ENCODE assay signal across 8 cellular contexts in the genomic region with DNA sequence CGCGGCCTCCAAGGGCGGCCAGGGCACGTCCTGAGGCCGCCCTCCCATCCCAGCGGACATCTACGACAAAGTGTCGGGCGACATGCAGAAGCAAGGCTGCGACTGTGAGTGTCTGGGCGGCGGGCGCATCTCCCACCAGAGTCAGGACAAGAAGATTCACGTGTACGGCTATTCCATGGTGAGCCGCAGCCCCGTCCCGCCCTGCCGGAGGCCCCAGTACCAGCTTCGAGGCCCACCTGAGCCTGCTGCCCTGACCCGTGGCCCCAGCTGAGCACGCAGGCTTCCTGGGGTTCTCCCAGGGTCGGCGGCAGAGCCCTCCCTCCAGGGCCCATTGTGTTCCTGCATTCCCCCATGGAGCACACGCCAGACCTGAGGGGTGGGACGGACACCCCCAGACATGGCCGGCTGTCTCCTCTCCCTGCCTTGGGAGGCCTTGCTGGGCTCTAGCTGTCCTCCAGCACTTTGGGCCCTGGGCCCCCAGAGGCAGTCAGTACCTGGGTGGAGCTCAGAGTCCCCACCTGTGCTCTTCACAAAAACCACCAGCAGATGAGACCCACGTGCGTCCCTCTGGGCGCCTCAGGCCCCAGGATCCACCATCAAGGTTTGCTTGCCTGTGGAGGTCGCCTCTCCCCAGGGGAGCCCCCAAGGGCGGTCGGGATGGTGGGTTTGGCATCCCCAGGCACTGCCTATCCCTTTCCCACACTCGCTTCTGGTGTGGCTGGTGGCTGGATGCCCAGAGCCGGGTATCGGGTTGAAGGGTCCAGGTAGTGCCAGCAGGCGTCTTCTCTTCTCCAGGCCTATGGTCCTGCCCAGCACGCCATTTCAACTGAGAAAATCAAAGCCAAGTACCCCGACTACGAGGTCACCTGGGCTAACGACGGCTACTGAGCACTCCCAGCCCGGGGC. TPM values are rescaled to one million over a fixed set of nuclear protein-coding genes. Genes with fewer than 3 reads are reported as not detected.
DNase-seq lines count a peak whose midpoint lies in the region; ATAC-seq and TF ChIP-seq lines count a peak whose summit lies in the region.

No MANE protein-coding gene starts in this region.

- H3K14ac ChIP-seq in mesenchymal stem cell (ENCODE audit: low read length in 2 of 2), result peak overlapping the region in 1 of 2 experiments; percentile 30

- no peak overlapping the region for H3K23ac ChIP-seq in mesenchymal stem cell (ENCODE audit: low read length in 2 of 2)

- peak overlapping the region; percentile 94 for H3K4me2 ChIP-seq in mesenchymal stem cell (ENCODE audit: low read length, poor library complexity, severe bottlenecking)

- no peak overlapping the region for H2BK120ac ChIP-seq in mesenchymal stem cell (ENCODE audit: low read depth, low read length)

- WGBS in mesenchymal stem cell, result 69% methylated on average over 43 of the region's 43 CpGs

- H3K27ac ChIP-seq in breast epithelium (peak overlapping the region; percentile 78 to 95), mesenchymal stem cell (ENCODE audit: low read length, poor library complexity, severe bottlenecking) (peak overlapping the region; percentile 26), upper lobe of right lung (peak overlapping the region; percentile 87)

- no peaks in the 10 kb centered on the region for H3K36me3 ChIP-seq in breast epithelium
- peaks cover 0 to 68% of the 10 kb centered on the region in 2 experiments for H3K36me3 ChIP-seq in mesenchymal stem cell (ENCODE audit: control insufficient read depth in 1 of 2, insufficient read depth in 2 of 2, low read depth in 1 of 2, low read length in 2 of 2)
- H3K36me3 ChIP-seq in upper lobe of right lung, result no peaks in the 10 kb centered on the region

- H3K18ac ChIP-seq in mesenchymal stem cell (ENCODE audit: low read depth in 1 of 2, low read length in 2 of 2), result peak overlapping the region; percentile 90 to 91

- intact Hi-C loops in activated naive CD4-positive, alpha-beta T cell treated with anti-CD3 and anti-CD28 coated beads for 36 hours (cut with micrococcal nuclease), result loop anchor here (1.0 to 2.0 kb wide), 7 partner anchors 16 to 367 kb away; partner anchors contain the start of genes EDF1, RABL6, SEC16A and TMEM141
- intact Hi-C loops in breast epithelium (cut with DNase I; ENCODE audit: low total_unique reads) (no loop called here), upper lobe of right lung (cut with DNase I) (no loop called here)

- peaks cover 13% of the 10 kb centered on the region for H3K4me1 Mint-ChIP-seq in activated naive CD4-positive, alpha-beta T cell treated with anti-CD3 and anti-CD28 coated beads for 36 hours (ENCODE audit: low read depth)

- peak overlapping the region; percentile 93 for H3K4me3 Mint-ChIP-seq in activated naive CD4-positive, alpha-beta T cell treated with anti-CD3 and anti-CD28 coated beads for 36 hours

- H3K36me3 Mint-ChIP-seq in activated naive CD4-positive, alpha-beta T cell treated with anti-CD3 and anti-CD28 coated beads for 36 hours (ENCODE audit: low read depth), result peaks cover 2% of the 10 kb centered on the region

- peak overlapping the region; percentile 74 for H3K27ac Mint-ChIP-seq in activated naive CD4-positive, alpha-beta T cell treated with anti-CD3 and anti-CD28 coated beads for 36 hours

- H3K9me3 ChIP-seq in breast epithelium (no peaks in the 10 kb centered on the region), mesenchymal stem cell (ENCODE audit: control insufficient read depth, low read length) (no peaks in the 10 kb centered on the region), upper lobe of right lung (no peaks in the 10 kb centered on the region)

- no peak for TF ChIP-seq POLR2A in breast epithelium (IDR thresholded peaks at IDR 0.05)

- H4K8ac ChIP-seq in mesenchymal stem cell (ENCODE audit: low read length), result peak overlapping the region; percentile 42

- ATAC-seq in upper lobe of right lung, result no peak

- peaks cover 9 to 21% of the 10 kb centered on the region in 2 donors for H3K27me3 ChIP-seq in breast epithelium
- H3K27me3 ChIP-seq in mesenchymal stem cell (ENCODE audit: control insufficient read depth in 1 of 2, insufficient read depth in 1 of 2, low read length in 2 of 2), result peaks cover 0 to 16% of the 10 kb centered on the region in 2 experiments
- peaks cover 19% of the 10 kb centered on the region for H3K27me3 ChIP-seq in upper lobe of right lung

- H3K27me3 Mint-ChIP-seq in activated naive CD4-positive, alpha-beta T cell treated with anti-CD3 and anti-CD28 coated beads for 36 hours (ENCODE audit: low read depth), result peaks cover 17% of the 10 kb centered on the region

- peak overlapping the region; percentile 85 for H2BK5ac ChIP-seq in mesenchymal stem cell (ENCODE audit: low read depth, low read length, poor library complexity, severe bottlenecking)

- peak overlapping the region; percentile 66 for H4K91ac ChIP-seq in mesenchymal stem cell (ENCODE audit: low read length)

- peaks cover 26% of the 10 kb centered on the region for H3K79me1 ChIP-seq in mesenchymal stem cell (replicated peaks; ENCODE audit: low read length, poor library complexity, severe bottlenecking)

- CTCF ChIA-PET in activated naive CD4-positive, alpha-beta T cell treated with anti-CD3 and anti-CD28 coated beads for 36 hours (lab: Charles Lee), result no interaction called here

- peak overlapping the region; percentile 12 to 86 for H3K4ac ChIP-seq in mesenchymal stem cell (ENCODE audit: low read depth in 1 of 2, low read length in 2 of 2)

- H2BK15ac ChIP-seq in mesenchymal stem cell (ENCODE audit: low read depth, poor library complexity, severe bottlenecking), result no peak overlapping the region

- peak overlapping the region in 1 of 2 experiments; percentile 55 for H2BK12ac ChIP-seq in mesenchymal stem cell (ENCODE audit: low read length in 2 of 2)

- no peak overlapping the region for H2AFZ ChIP-seq in mesenchymal stem cell (ENCODE audit: low read depth, low read length)

- peak overlapping the region; percentile 70 to 91 (median 78) for H3K4me3 ChIP-seq in breast epithelium
- H3K4me3 ChIP-seq in mesenchymal stem cell (ENCODE audit: insufficient read depth in 1 of 2, low read depth in 1 of 2, low read length in 2 of 2), result peak overlapping the region; percentile 88 to 96
- peak overlapping the region; percentile 89 for H3K4me3 ChIP-seq in upper lobe of right lung

- H3K4me1 ChIP-seq in breast epithelium (peaks cover 9 to 21% of the 10 kb centered on the region in 2 donors), mesenchymal stem cell (ENCODE audit: control insufficient read depth, insufficient read depth, low read depth, low read length) (peaks cover 53% of the 10 kb centered on the region), upper lobe of right lung (peaks cover 17% of the 10 kb centered on the region)

- DNase-seq in activated naive CD4-positive, alpha-beta T cell treated with anti-CD3 and anti-CD28 coated beads for 36 hours, result no peak
- DNase-seq in activated naive CD4-positive, alpha-beta T cell treated with Interleukin-2 at 50 U/mL for 16 hours, result no peak
- DNase-seq in breast epithelium (ENCODE audit: low spot score in 2 of 2) (no peak), mesenchymal stem cell (no peak), upper lobe of right lung (no peak), NCI-H2171 treated with DMSO at 0.1 percent for 48 hours (lab: John Stamatoyannopoulos, UW) (no peak), nucleus accumbens (lab: John Stamatoyannopoulos, UW) (no peak), mucosa of gallbladder (ENCODE audit: low spot score) (no peak)

- H2AK5ac ChIP-seq in mesenchymal stem cell (ENCODE audit: low read length, severe bottlenecking), result peak overlapping the region; percentile 29

- TF ChIP-seq CTCF in breast epithelium (IDR thresholded peaks at IDR 0.05) (no peak), upper lobe of right lung (IDR thresholded peaks at IDR 0.05) (no peak)

- peak overlapping the region; percentile 87 for H3K9ac ChIP-seq in mesenchymal stem cell (ENCODE audit: low read length)

- H3K9me3 Mint-ChIP-seq in activated naive CD4-positive, alpha-beta T cell treated with anti-CD3 and anti-CD28 coated beads for 36 hours, result no peaks in the 10 kb centered on the region

RNA-seq across cellular contexts. Expression of gene PHPT1, which starts 1.0 kb away (rescaled TPM):
- total RNA-seq in activated naive CD4-positive, alpha-beta T cell treated with anti-CD3 and anti-CD28 coated beads for 36 hours, result 100 to 1,000 TPM; 110 to 116 TPM
- total RNA-seq in breast epithelium (10 to 100 TPM; 43.2 to 70.8 (median 52.5) TPM), upper lobe of right lung (82.1 TPM), mucosa of gallbladder (150 TPM)
- 179 TPM for polyA plus RNA-seq in mesenchymal stem cell (2013, experiment 1 of 2)
- 179 TPM for polyA plus RNA-seq in mesenchymal stem cell (2013, experiment 2 of 2)

RNA-seq across cellular contexts. Expression of gene MAMDC4, which starts 1.9 kb away (rescaled TPM):
- total RNA-seq in activated naive CD4-positive, alpha-beta T cell treated with anti-CD3 and anti-CD28 coated beads for 36 hours, result 10 to 100 TPM; 15.9 to 16.1 TPM
- total RNA-seq in breast epithelium, result 1 to 10 TPM in 2 of 3 donors, under 1 TPM in 1; 0.64 to 5.6 (median 3.4) TPM
- 1.6 TPM for polyA plus RNA-seq in mesenchymal stem cell (2013, experiment 1 of 2)
- 2.1 TPM for polyA plus RNA-seq in mesenchymal stem cell (2013, experiment 2 of 2)
- 12.9 TPM for total RNA-seq in upper lobe of right lung
- total RNA-seq in mucosa of gallbladder, result 38.6 TPM

RNA-seq across cellular contexts. Expression of gene AJM1, which starts 7.9 kb away (rescaled TPM):
- total RNA-seq in activated naive CD4-positive, alpha-beta T cell treated with anti-CD3 and anti-CD28 coated beads for 36 hours, result 1 to 10 TPM; 1.7 to 2.0 TPM
- total RNA-seq in breast epithelium, result 1 to 10 TPM; 1.0 to 2.3 (median 1.1) TPM
- polyA plus RNA-seq in mesenchymal stem cell (2013, experiment 1 of 2), result 2.3 TPM
- polyA plus RNA-seq in mesenchymal stem cell (2013, experiment 2 of 2), result 2.4 TPM
- 2.7 TPM for total RNA-seq in upper lobe of right lung
- total RNA-seq in mucosa of gallbladder, result 19.4 TPM

RNA-seq across cellular contexts. Expression of gene EDF1, which starts 15.9 kb away (rescaled TPM):
- 100 to 1,000 TPM; 259 to 288 TPM for total RNA-seq in activated naive CD4-positive, alpha-beta T cell treated with anti-CD3 and anti-CD28 coated beads for 36 hours
- total RNA-seq in breast epithelium (100 to 1,000 TPM; 334 to 365 (median 365) TPM), upper lobe of right lung (250 TPM), mucosa of gallbladder (342 TPM)
- 391 TPM for polyA plus RNA-seq in mesenchymal stem cell (2013, experiment 1 of 2)
- 389 TPM for polyA plus RNA-seq in mesenchymal stem cell (2013, experiment 2 of 2)

RNA-seq across cellular contexts. Expression of gene TRAF2, which starts 36.1 kb away (rescaled TPM):
- 10 to 100 TPM; 39.7 to 41.8 TPM for total RNA-seq in activated naive CD4-positive, alpha-beta T cell treated with anti-CD3 and anti-CD28 coated beads for 36 hours
- 1 to 10 TPM; 3.4 to 8.9 (median 8.5) TPM for total RNA-seq in breast epithelium
- 5.3 TPM for polyA plus RNA-seq in mesenchymal stem cell (2013, experiment 1 of 2)
- 4.8 TPM for polyA plus RNA-seq in mesenchymal stem cell (2013, experiment 2 of 2)
- 14.8 TPM for total RNA-seq in upper lobe of right lung
- 19.6 TPM for total RNA-seq in mucosa of gallbladder

Comparison
In these comparisons a context has a peak if more than half of its experiments do, and no peak if none do; other contexts are left out.
1. H3K27ac ChIP-seq: peak in every context shown above with its lines; median percentile 87 in upper lobe of right lung; 86 in breast epithelium; 26 in mesenchymal stem cell.